1 cellular context compared by ENCODE assay signal in genomic region chr20:18731940-18732339, GRCh38.
A peak's percentile ranks its signal among the peaks of the same experiment; 100 is the strongest.
TF ChIP-seq lines count a peak whose summit lies in the region.

No MANE protein-coding gene starts in this region.

TF ChIP-seq in HepG2, 621 proteins besides CTCF, POLR2A, EP300 and RAD21:
- TF ChIP-seq AHDC1 (CRISPR knock-in tag; IDR thresholded peaks at IDR 0.05; ENCODE audit: borderline replicate concordance) = no peak
- peak; percentile 73 to 74 for TF ChIP-seq MAFK (conservative IDR thresholded peaks at IDR 0.05 in 1 of 2, IDR thresholded peaks at IDR 0.05 in 1 of 2; ENCODE audit: low read length in 2 of 2)
- no peak for TF ChIP-seq HCFC1 (IDR thresholded peaks at IDR 0.05; ENCODE audit: low read depth, low read length)
- TF ChIP-seq ZSCAN29 (CRISPR knock-in tag; conservative IDR thresholded peaks at IDR 0.05) = no peak
- no peak for TF ChIP-seq ZNF615 (CRISPR knock-in tag; IDR thresholded peaks at IDR 0.05; ENCODE audit: borderline replicate concordance)
- no peak for TF ChIP-seq TP53 (CRISPR knock-in tag; conservative IDR thresholded peaks at IDR 0.05)
